18 cellular contexts compared by ENCODE assay signal in the genomic region with DNA sequence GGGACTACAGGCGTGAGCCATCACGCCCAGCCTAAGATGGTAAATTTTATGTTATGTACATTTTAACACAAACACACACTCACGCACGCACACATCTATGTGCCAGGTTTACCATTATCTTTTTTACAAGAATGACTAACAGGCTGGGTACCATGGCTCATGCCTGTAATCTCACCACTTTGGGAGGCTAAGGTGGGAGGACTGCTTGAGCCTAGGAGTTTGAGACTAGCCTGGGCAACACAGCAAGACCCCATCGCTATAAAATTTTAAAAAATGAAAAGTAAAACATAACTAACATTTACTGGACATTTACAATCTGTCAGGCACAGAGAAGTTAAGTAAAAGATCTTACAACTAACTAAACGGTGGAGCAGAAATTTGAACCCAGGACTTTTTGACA. TPM values are rescaled to one million over a fixed set of nuclear protein-coding genes. Genes with fewer than 3 reads are reported as not detected.
DNase-seq lines count a peak whose midpoint lies in the region; ATAC-seq and TF ChIP-seq lines count a peak whose summit lies in the region.
"Had no signal": no experiment of that assay in that cellular context is flagged by ENCODE, and none has a peak within 500 bp of the region (broad histone marks: within the 10 kb centered on the region; RNA-seq: fewer than 3 reads in every experiment).

No MANE protein-coding gene starts in this region.

- no peak overlapping the region for H3K27ac ChIP-seq in CD4-positive, alpha-beta T cell (ENCODE audit: low read depth, low read length)
- H3K27ac ChIP-seq in RWPE1 (peak overlapping the region; percentile 23; the same call in 1 of the 2 replicates), osteoblast (ENCODE audit: low read depth, low read length) (no peak overlapping the region)
- H3K27ac ChIP-seq: BLaER1 treated with 17β-estradiol and CSF1 and Interleukin-3, amounts not matched to agents 10 nM and 100 nM had no signal

- no peak overlapping the region for H3K4me3 ChIP-seq in osteoblast (ENCODE audit: insufficient read depth, low read length)
- H3K4me3 ChIP-seq: BLaER1 treated with 17β-estradiol and CSF1 and Interleukin-3, amounts not matched to agents 10 nM and 100 nM; GM12878; GM23338 had no signal

- peaks cover 91% of the 10 kb centered on the region for H3K79me2 ChIP-seq in osteoblast (ENCODE audit: insufficient read depth, low read length)

- no peaks in the 10 kb centered on the region for H3K36me3 ChIP-seq in osteoblast (ENCODE audit: insufficient read depth, low read length)

- H3K36me3 Mint-ChIP-seq in CD4-positive, alpha-beta T cell (ENCODE audit: low read depth), result peaks cover 39% of the 10 kb centered on the region
- peaks cover 3% of the 10 kb centered on the region for H3K36me3 Mint-ChIP-seq in chondrocyte (ENCODE audit: low read depth)

- CTCF ChIA-PET in CD4-positive, alpha-beta T cell (lab: Charles Lee), result no interaction called here
- CTCF ChIA-PET in RWPE1 (lab: Yijun Ruan, JAX), result interaction anchor here (0.7 kb wide), 1 partner anchor 38 kb away, joined by 5 read pairs; no protein-coding TSS in a partner anchor

- H3K27me3 ChIP-seq in CD4-positive, alpha-beta T cell (ENCODE audit: control insufficient read depth, insufficient read depth, low read length), result no peaks in the 10 kb centered on the region
- H3K27me3 ChIP-seq in osteoblast (ENCODE audit: insufficient read depth, low read length), result no peaks in the 10 kb centered on the region
- H3K27me3 ChIP-seq: BLaER1 treated with 17β-estradiol and CSF1 and Interleukin-3, amounts not matched to agents 10 nM and 100 nM had no signal

- no peak overlapping the region for H3K4me2 ChIP-seq in osteoblast (ENCODE audit: insufficient read depth, low read length)
- H3K4me2 ChIP-seq: BLaER1 treated with 17β-estradiol and CSF1 and Interleukin-3, amounts not matched to agents 10 nM and 100 nM; GM23338 had no signal

- no peak overlapping the region for H2AFZ ChIP-seq in osteoblast (ENCODE audit: low read length)
- H2AFZ ChIP-seq: GM23338 had no signal

- DNase-seq in CD4-positive, alpha-beta T cell, result no peak
- DNase-seq in RWPE1 (ENCODE audit: low spot score), result no peak
- no peak for DNase-seq in chondrocyte (ENCODE audit: low spot score)
- DNase-seq in osteoblast (ENCODE audit: insufficient read length, low spot score, missing footprints), result peak; percentile 53
- DNase-seq in SKM-1 treated with dmso at 0.1 percent for 144 hours (lab: John Stamatoyannopoulos, UW; ENCODE audit: unreplicated experiment), result no peak
- DNase-seq in HCEC 1CT, result no peak
- DNase-seq: CD8-positive, alpha-beta memory T cell; COR-L47; DMS 273 treated with DMSO at 0.1 percent for 48 hours; DMS53; DND-41; EL had no signal

- no peaks in the 10 kb centered on the region for H3K9me3 Mint-ChIP-seq in CD4-positive, alpha-beta T cell
- no peaks in the 10 kb centered on the region for H3K9me3 Mint-ChIP-seq in chondrocyte (ENCODE audit: low read depth)
- H3K9me3 Mint-ChIP-seq: CD8-positive, alpha-beta memory T cell; GM23338 had no signal

- no peaks in the 10 kb centered on the region for H3K9me3 ChIP-seq in CD4-positive, alpha-beta T cell (ENCODE audit: control insufficient read depth, low read length)
- H3K9me3 ChIP-seq in osteoblast (ENCODE audit: low read depth, low read length), result no peaks in the 10 kb centered on the region

- H4K20me1 ChIP-seq in osteoblast (ENCODE audit: insufficient read depth, low read length), result peaks cover 56% of the 10 kb centered on the region

- POLR2A ChIA-PET in CD4-positive, alpha-beta T cell (lab: Charles Lee), result no interaction called here
- POLR2A ChIA-PET in RWPE1 (lab: Yijun Ruan, JAX; ENCODE audit: low non-redundant PET), result no interaction called here

- peaks cover 41% of the 10 kb centered on the region for H3K4me1 Mint-ChIP-seq in CD4-positive, alpha-beta T cell (ENCODE audit: low read depth)
- peaks cover 33% of the 10 kb centered on the region for H3K4me1 Mint-ChIP-seq in chondrocyte (ENCODE audit: low read depth)
- H3K4me1 Mint-ChIP-seq: GM23338 had no signal

- H3K27ac Mint-ChIP-seq in CD4-positive, alpha-beta T cell, result peak overlapping the region; percentile 4
- H3K27ac Mint-ChIP-seq in chondrocyte (ENCODE audit: unreplicated experiment), result peak overlapping the region; percentile 12
- H3K27ac Mint-ChIP-seq: B cell, GM23338 had no signal

- ATAC-seq in CD4-positive, alpha-beta T cell (ENCODE audit: poor library complexity), result no peak
- no peak for ATAC-seq in GM21786 (IDR thresholded peaks at IDR 0.05; ENCODE audit: unreplicated experiment)
- ATAC-seq: GM12878, GM23338, HCT116 had no signal

- intact Hi-C loops in CD4-positive, alpha-beta T cell (cut with DNase I, micrococcal nuclease), result no loop called here

- H3K4me3 Mint-ChIP-seq in CD4-positive, alpha-beta T cell, result no peak overlapping the region
- no peak overlapping the region for H3K4me3 Mint-ChIP-seq in chondrocyte (ENCODE audit: unreplicated experiment)
- H3K4me3 Mint-ChIP-seq: B cell; CD8-positive, alpha-beta memory T cell; GM23338 had no signal

- H3K4me1 ChIP-seq in osteoblast (ENCODE audit: insufficient read depth, low read length), result peaks cover 15% of the 10 kb centered on the region

- TF ChIP-seq CTCF in CD4-positive, alpha-beta T cell (IDR thresholded peaks at IDR 0.05), result no peak
- TF ChIP-seq CTCF in RWPE1 (conservative IDR thresholded peaks at IDR 0.05; ENCODE audit: low read depth) (no peak), chondrocyte (IDR thresholded peaks at IDR 0.05) (no peak), osteoblast (IDR thresholded peaks at IDR 0.05; ENCODE audit: extremely low read depth, low read depth, low read length) (no peak)

- no peaks in the 10 kb centered on the region for H3K27me3 Mint-ChIP-seq in CD4-positive, alpha-beta T cell
- no peaks in the 10 kb centered on the region for H3K27me3 Mint-ChIP-seq in chondrocyte (ENCODE audit: low read depth)
- H3K27me3 Mint-ChIP-seq: B cell; CD8-positive, alpha-beta memory T cell had no signal

RNA-seq across cellular contexts. Expression of gene GATAD2B, which starts 14.7 kb away (rescaled TPM):
- 10 to 100 TPM; 51.6 to 52.3 TPM for total RNA-seq in CD4-positive, alpha-beta T cell
- 46.4 to 48.1 TPM (median 47.0 TPM) in 3 replicates for total RNA-seq in chondrocyte
- total RNA-seq in osteoblast, result 9.7 and 11.6 TPM in 2 replicates

RNA-seq across cellular contexts. Expression of gene DENND4B, which starts 38.4 kb away (rescaled TPM):
- 10 to 100 TPM; 87.0 to 98.7 TPM for total RNA-seq in CD4-positive, alpha-beta T cell
- total RNA-seq in chondrocyte (32.1 to 36.7 TPM (median 36.2 TPM) in 3 replicates), osteoblast (26.8 and 27.5 TPM in 2 replicates)

RNA-seq across cellular contexts. Expression of gene CRTC2, which starts 50.3 kb away (rescaled TPM):
- 100 to 1,000 TPM; 147 to 152 TPM for total RNA-seq in CD4-positive, alpha-beta T cell
- total RNA-seq in chondrocyte (24.2 to 32.5 TPM (median 30.9 TPM) in 3 replicates), osteoblast (4.7 and 6.8 TPM in 2 replicates)

RNA-seq across cellular contexts. Expression of gene SLC39A1, which starts 55.3 kb away (rescaled TPM):
- total RNA-seq in CD4-positive, alpha-beta T cell, result 1 to 10 TPM; 6.4 to 6.9 TPM
- total RNA-seq in chondrocyte (83.5 to 87.8 TPM (median 85.6 TPM) in 3 replicates), osteoblast (96.3 and 99.0 TPM in 2 replicates)

RNA-seq across cellular contexts. Expression of gene CREB3L4, which starts 59.6 kb away (rescaled TPM):
- total RNA-seq in CD4-positive, alpha-beta T cell, result 1 to 10 TPM; 2.9 to 3.9 TPM
- total RNA-seq in chondrocyte (3.7 to 6.6 TPM (median 4.4 TPM) in 3 replicates), osteoblast (7.2 and 8.8 TPM in 2 replicates)
